8 cellular contexts compared by ENCODE assay signal in the genomic region with DNA sequence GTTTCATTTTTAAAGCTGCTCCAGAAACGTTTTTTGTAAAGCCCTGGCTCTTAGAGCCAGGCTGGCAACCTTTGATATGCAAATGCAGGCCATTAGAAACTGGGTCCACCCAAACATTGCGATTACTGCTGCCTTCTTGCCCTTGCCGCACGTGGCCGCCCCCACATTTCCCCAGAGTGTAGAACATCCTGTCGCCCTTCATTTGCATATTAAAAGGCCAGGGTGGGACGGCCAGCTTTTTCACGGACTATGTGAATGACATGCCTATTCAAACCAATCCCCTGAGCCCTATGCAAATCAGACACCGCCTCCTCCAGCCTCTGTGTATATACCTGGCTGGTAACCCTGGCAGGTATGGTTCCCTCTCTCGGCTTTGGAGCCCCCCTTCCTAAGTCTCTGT.
DNase-seq lines count a peak whose midpoint lies in the region; ATAC-seq, FAIRE-seq and TF ChIP-seq lines count a peak whose summit lies in the region.
"Had no signal": no experiment of that assay in that cellular context is flagged by ENCODE, and none has a peak within 500 bp of the region (broad histone marks: within the 10 kb centered on the region; RNA-seq: fewer than 3 reads in every experiment).

No MANE protein-coding gene starts in this region.

- TF ChIP-seq EP300 in stomach (IDR thresholded peaks at IDR 0.05) = no peak

- H3K27me3 ChIP-seq in stomach = no peaks in the 10 kb centered on the region

- intact Hi-C loops in stomach (cut with DNase I; ENCODE audit: low total_unique reads) = no loop called here

- TF ChIP-seq POLR2A in stomach (IDR thresholded peaks at IDR 0.05) = no peak

- ATAC-seq in HG02678 (IDR thresholded peaks at IDR 0.05; ENCODE audit: unreplicated experiment) (peak; percentile 71), HG03196 (IDR thresholded peaks at IDR 0.05; ENCODE audit: unreplicated experiment) (no peak)

- H3K4me1 ChIP-seq in stomach = peaks cover 0 to 6% (median 0%) of the 10 kb centered on the region in 4 donors

- H3K4me3 ChIP-seq in stomach = peak overlapping the region; percentile 17 to 37 (median 26)

- 24 to 46% (median 30%) methylated on average over 10 of the region's 10 CpGs for WGBS in stomach, 5 donors

- H3K36me3 ChIP-seq in stomach = no peaks in the 10 kb centered on the region

- H3K27ac ChIP-seq in stomach = no peak overlapping the region

- TF ChIP-seq CTCF in stomach (IDR thresholded peaks at IDR 0.05) = no peak

- DNase-seq in NCI-H526 treated with DMSO at 0.1 percent for 48 hours (lab: John Stamatoyannopoulos, UW) = peak; percentile 63
- peak; percentile 94 for DNase-seq in iPS DF 19.7 (ENCODE audit: low read depth, low spot score)
- DNase-seq in stomach = peak; percentile 56
- DNase-seq in urothelium cell line (ENCODE audit: low spot score) = no peak
- DNase-seq in cortex of kidney (lab: John Stamatoyannopoulos, UW) = no peak
- DNase-seq: EL had no signal

- no peaks in the 10 kb centered on the region for H3K9me3 ChIP-seq in stomach

- FAIRE-seq in urothelium cell line (lab: Jason Lieb, UNC) = no peak

Comparison
In these comparisons a context has a peak if more than half of its experiments do, and no peak if none do; other contexts are left out.
1. DNase-seq: peak in NCI-H526 treated with DMSO at 0.1 percent for 48 hours (single experiment), iPS DF 19.7 (single experiment) and stomach (single experiment); none in urothelium cell line (single experiment) and cortex of kidney (single experiment).